In the genomic region with DNA sequence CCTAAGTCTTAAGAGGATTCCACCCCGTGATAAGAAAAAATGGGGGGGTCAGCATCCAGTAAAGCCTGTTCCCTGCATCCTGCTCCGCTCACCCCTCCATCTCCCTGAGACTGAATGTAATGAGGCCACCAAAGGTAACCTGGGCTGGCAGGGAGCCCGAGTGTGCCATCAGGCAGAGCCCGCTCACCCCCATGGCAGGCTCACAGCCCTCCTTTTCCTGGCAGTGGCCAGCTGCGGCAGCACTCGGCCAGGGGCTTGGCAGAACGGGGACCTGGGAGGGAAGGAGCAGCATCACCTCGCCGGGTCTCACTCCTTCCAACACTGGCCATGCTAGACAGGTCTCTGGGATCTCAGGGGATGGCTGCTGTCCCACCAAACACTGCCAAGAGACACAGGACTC, we compare ENCODE assay signal across 16 cellular contexts.
DNase-seq lines count a peak whose midpoint lies in the region; ATAC-seq and TF ChIP-seq lines count a peak whose summit lies in the region.
"Had no signal": no experiment of that assay in that cellular context is flagged by ENCODE, and none has a peak within 500 bp of the region (broad histone marks: within the 10 kb centered on the region; RNA-seq: fewer than 3 reads in every experiment).

No MANE protein-coding gene starts in this region.

- H3K9me3 ChIP-seq in A673 (ENCODE audit: low read depth, low read length, poor library complexity, severe bottlenecking) (no peaks in the 10 kb centered on the region), hepatocyte (ENCODE audit: low read depth) (no peaks in the 10 kb centered on the region), spleen (no peaks in the 10 kb centered on the region)

- TF ChIP-seq POLR2A in spleen (IDR thresholded peaks at IDR 0.05), result no peak

- no peaks in the 10 kb centered on the region for H3K9me3 Mint-ChIP-seq in type B pancreatic cell
- H3K9me3 Mint-ChIP-seq: activated B cell treated with CpG ODN at 0.5 μM for 24 hours had no signal

- H3K4me1 Mint-ChIP-seq in type B pancreatic cell (ENCODE audit: unreplicated experiment), result peaks cover 30% of the 10 kb centered on the region

- no peak overlapping the region for H2AFZ ChIP-seq in hepatocyte

- peaks cover 16% of the 10 kb centered on the region for H3K79me2 ChIP-seq in hepatocyte

- no peak overlapping the region for H3K27ac Mint-ChIP-seq in type B pancreatic cell
- H3K27ac Mint-ChIP-seq: activated B cell treated with CpG ODN at 0.5 μM for 24 hours; naive thymus-derived CD4-positive, alpha-beta T cell had no signal

- H3K36me3 ChIP-seq in A673 (ENCODE audit: insufficient read depth, low read length, poor library complexity, severe bottlenecking), result no peaks in the 10 kb centered on the region
- no peaks in the 10 kb centered on the region for H3K36me3 ChIP-seq in hepatocyte (replicated peaks; ENCODE audit: insufficient read depth, low read depth)
- peaks cover 0 to 87% (median 14%) of the 10 kb centered on the region in 6 donors for H3K36me3 ChIP-seq in spleen

- POLR2A ChIA-PET in A673 (lab: Charles Lee; ENCODE audit: low non-redundant PET), result no interaction called here

- DNase-seq in A673 (ENCODE audit: low spot score) (no peak), hepatocyte (ENCODE audit: low spot score) (no peak), spleen (no peak), type B pancreatic cell (ENCODE audit: extremely low spot score, unreplicated experiment) (no peak), NCI-H1436 (lab: John Stamatoyannopoulos, UW) (no peak), left lobe of liver (ENCODE audit: low spot score) (no peak)
- DNase-seq: activated B cell treated with CpG ODN at 0.5 μM for 24 hours; activated CD8-positive, alpha-beta T cell treated with anti-CD3 and anti-CD28 coated beads, Interleukin-2, amount 10 ng/mL, durations not matched to agents 7 days and 5 days; cortex of kidney; foreskin keratinocyte; naive thymus-derived CD4-positive, alpha-beta T cell; NK-92 treated with Interleukin-12 subunit alpha and Interleukin-12 subunit beta, amount 100 ng/mL, for 24 hours; stimulated activated CD4-positive, alpha-beta T cell treated with anti-CD3 and anti-CD28 coated beads, Interleukin-12 subunit alpha, Interleukin-12 subunit beta, amount 100 ng/mL, for 4 hours had no signal

- ATAC-seq in GM21381 (IDR thresholded peaks at IDR 0.05; ENCODE audit: unreplicated experiment) (no peak), left lobe of liver (no peak)
- ATAC-seq: activated CD8-positive, alpha-beta T cell treated with anti-CD3 and anti-CD28 coated beads, Interleukin-2, amount 10 ng/mL, durations not matched to agents 7 days and 5 days; foreskin keratinocyte; naive thymus-derived CD4-positive, alpha-beta T cell had no signal

- H3K4me3 ChIP-seq in A673 (ENCODE audit: low read depth, low read length, poor library complexity, severe bottlenecking) (no peak overlapping the region), hepatocyte (no peak overlapping the region), spleen (no peak overlapping the region)

- no peaks in the 10 kb centered on the region for H4K20me1 ChIP-seq in hepatocyte (ENCODE audit: insufficient read depth, poor library complexity, severe bottlenecking)

- CTCF ChIA-PET in A673 (lab: Charles Lee), result no interaction called here

- H3K27ac ChIP-seq in A673 (ENCODE audit: low read depth, low read length, poor library complexity, severe bottlenecking), result peak overlapping the region; percentile 58
- peak overlapping the region; percentile 93 for H3K27ac ChIP-seq in angular gyrus (ENCODE audit: low read depth, low read length)
- H3K27ac ChIP-seq in hepatocyte, result peak overlapping the region; percentile 88
- H3K27ac ChIP-seq in spleen, result peak overlapping the region in 7 of 8 donors; percentile 26 to 85 (median 77)
- H3K27ac ChIP-seq: foreskin keratinocyte, RWPE1 had no signal

- H3K4me1 ChIP-seq in A673 (ENCODE audit: insufficient read depth, low read length, poor library complexity, severe bottlenecking), result peaks cover 18% of the 10 kb centered on the region
- peaks cover 31% of the 10 kb centered on the region for H3K4me1 ChIP-seq in hepatocyte (ENCODE audit: insufficient read depth)
- peaks cover 0 to 34% (median 20%) of the 10 kb centered on the region in 6 donors for H3K4me1 ChIP-seq in spleen
- H3K4me1 ChIP-seq: foreskin keratinocyte had no signal

- no peaks in the 10 kb centered on the region for H3K27me3 ChIP-seq in A673 (replicated peaks; ENCODE audit: insufficient read depth, low read depth, low read length, poor library complexity)
- no peaks in the 10 kb centered on the region for H3K27me3 ChIP-seq in hepatocyte
- H3K27me3 ChIP-seq in spleen (replicated peaks in 1 of 7), result no peaks in the 10 kb centered on the region
- H3K27me3 ChIP-seq: foreskin keratinocyte had no signal

- no peaks in the 10 kb centered on the region for H3K9me2 ChIP-seq in hepatocyte (replicated peaks; ENCODE audit: insufficient read depth)

- H3K4me2 ChIP-seq in hepatocyte, result peak overlapping the region; percentile 56

- WGBS in hepatocyte (ENCODE audit: low lambda C conversion rate, missing lambda C conversion rate), result 86% methylated on average over 9 of the region's 9 CpGs
- WGBS in spleen, 5 donors, result 88 to 95% (median 91%) methylated on average over 8 to 9 of the region's 9 CpGs

- BruUV-seq in A673 (replicated peaks; lab: Mats Ljungman, UMichigan), result no TSS peak

- no peaks in the 10 kb centered on the region for H3K27me3 Mint-ChIP-seq in type B pancreatic cell
- H3K27me3 Mint-ChIP-seq: activated B cell treated with CpG ODN at 0.5 μM for 24 hours; naive thymus-derived CD4-positive, alpha-beta T cell had no signal

- no peak for TF ChIP-seq CTCF in A673 (conservative IDR thresholded peaks at IDR 0.05; ENCODE audit: low read depth, low read length)
- TF ChIP-seq CTCF in hepatocyte (IDR thresholded peaks at IDR 0.05; ENCODE audit: poor library complexity), result no peak
- no peak for TF ChIP-seq CTCF in spleen (IDR thresholded peaks at IDR 0.05 in 8 of 11, conservative IDR thresholded peaks at IDR 0.05 in 3 of 11)
- TF ChIP-seq CTCF in type B pancreatic cell (conservative IDR thresholded peaks at IDR 0.05), result no peak

- intact Hi-C loops in A673 (cut with micrococcal nuclease; ENCODE audit: unreplicated experiment), result no loop called here
- intact Hi-C loops in spleen (cut with DNase I; ENCODE audit: low total_unique reads), result no loop called here

- H3K4me3 Mint-ChIP-seq in type B pancreatic cell, result no peak overlapping the region
- H3K4me3 Mint-ChIP-seq: activated B cell treated with CpG ODN at 0.5 μM for 24 hours; activated CD8-positive, alpha-beta T cell treated with anti-CD3 and anti-CD28 coated beads, Interleukin-2, amount 10 ng/mL, durations not matched to agents 7 days and 5 days; naive thymus-derived CD4-positive, alpha-beta T cell had no signal

- peaks cover 12% of the 10 kb centered on the region for H3K36me3 Mint-ChIP-seq in type B pancreatic cell
